Comparison of ENCODE assay signal across 8 cellular contexts in the genomic region with DNA sequence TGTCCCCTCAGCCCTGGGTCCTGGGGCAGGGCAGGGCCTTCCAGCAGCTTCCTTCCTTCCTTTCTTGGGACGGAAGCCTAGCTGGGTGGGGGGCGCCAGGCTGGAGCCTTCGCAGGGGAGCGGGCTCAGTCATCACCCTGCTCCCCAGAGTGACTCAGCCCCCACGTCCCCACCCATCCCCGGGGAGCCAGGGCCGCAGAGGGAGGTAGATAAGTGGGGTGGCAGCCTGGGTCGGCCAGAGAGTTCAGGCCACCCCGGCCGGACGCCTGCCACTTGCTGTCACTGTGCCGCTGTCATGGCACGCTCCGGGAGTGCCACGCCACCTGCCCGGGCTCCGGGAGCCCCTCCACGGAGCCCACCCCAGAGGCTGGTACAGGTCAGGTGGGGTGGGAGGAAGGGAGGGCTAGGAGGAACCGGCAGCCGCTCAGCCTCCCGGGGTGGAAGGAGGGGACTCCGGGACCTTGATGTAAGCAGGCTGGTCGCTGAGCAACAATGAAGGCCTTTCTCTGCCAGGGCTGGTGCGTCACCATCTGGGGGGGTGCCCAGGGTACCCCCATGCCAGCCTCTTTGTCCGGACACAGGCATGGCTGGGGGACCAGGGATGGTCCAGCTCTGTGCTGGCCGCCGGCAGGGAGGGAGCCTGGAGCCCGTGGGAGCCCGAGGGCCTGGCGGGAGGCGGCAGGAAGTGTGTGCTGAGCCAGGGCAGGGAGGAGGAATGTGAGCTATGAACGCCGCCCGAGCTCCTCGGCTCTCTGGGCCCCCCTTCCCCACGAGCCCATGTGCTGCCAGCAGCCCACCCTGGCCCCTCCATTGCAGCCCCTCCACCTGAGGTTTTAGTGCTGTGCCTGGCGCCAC. TPM values are rescaled to one million over a fixed set of nuclear protein-coding genes. Genes with fewer than 3 reads are reported as not detected.
DNase-seq lines count a peak whose midpoint lies in the region; ATAC-seq and TF ChIP-seq lines count a peak whose summit lies in the region.

No MANE protein-coding gene starts in this region.

- H3K36me3 ChIP-seq in SK-N-MC (ENCODE audit: insufficient read depth, low read length), result peaks cover 3% of the 10 kb centered on the region; the same call in 1 of the 2 replicates

- H3K9me3 ChIP-seq in SK-N-MC (ENCODE audit: low read depth, low read length), result no peaks in the 10 kb centered on the region

- peak overlapping the region; percentile 59 for H3K9ac ChIP-seq in SK-N-MC (ENCODE audit: insufficient read length)

- H3K4me3 ChIP-seq in SK-N-MC (no peak overlapping the region), foreskin fibroblast (ENCODE audit: low read depth in 1 of 2, low read length in 2 of 2) (peak overlapping the region; percentile 31 to 53)

- DNase-seq in Ammon's horn (ENCODE audit: low spot score), result peak; percentile 93
- DNase-seq in SK-N-MC (ENCODE audit: low read depth, low spot score), result no peak
- DNase-seq in foreskin fibroblast, result peak; percentile 58 to 86
- no peak for DNase-seq in omental fat pad (ENCODE audit: low spot score)
- no peak for DNase-seq in cerebellar nuclear complex (lab: John Stamatoyannopoulos, UW)
- DNase-seq in activated gamma-delta T cell (lab: John Stamatoyannopoulos, UW), result no peak
- no peak for DNase-seq in NCI-H1092 (lab: John Stamatoyannopoulos, UW)
- DNase-seq in iPS-NIHi7 (ENCODE audit: extremely low spot score), result no peak

- TF ChIP-seq CTCF in foreskin fibroblast (IDR thresholded peaks at IDR 0.05; ENCODE audit: low read depth, low read length), result no peak
- TF ChIP-seq CTCF in omental fat pad (IDR thresholded peaks at IDR 0.05), result no peak

- peak overlapping the region; percentile 80 for H3K27ac ChIP-seq in SK-N-MC

- peak; percentile 49 for ATAC-seq in omental fat pad (ENCODE audit: low FRiP score)

RNA-seq across cellular contexts. Expression of gene NHERF2, which starts 6.6 kb away (rescaled TPM):
- total RNA-seq in omental fat pad, result 100 to 1,000 TPM in 2 of 4 donors, 10 to 100 TPM in 2; 52.8 to 166 (median 84.9) TPM

RNA-seq across cellular contexts. Expression of gene NPW, which starts 13.7 kb away (rescaled TPM):
- under 1 TPM in 1 of 4 donors, not detected in 3; 0.48 TPM for total RNA-seq in omental fat pad

RNA-seq across cellular contexts. Expression of gene NTHL1, which starts 14.3 kb away (rescaled TPM):
- total RNA-seq in omental fat pad, result 10 to 100 TPM in 3 of 4 donors, 1 to 10 TPM in 1; 7.1 to 18.1 (median 10.9) TPM

RNA-seq across cellular contexts. Expression of gene TSC2, which starts 14.5 kb away (rescaled TPM):
- 10 to 100 TPM; 30.0 to 59.4 (median 35.9) TPM for total RNA-seq in omental fat pad

RNA-seq across cellular contexts. Expression of gene ZNF598, which starts 23.7 kb away (rescaled TPM):
- total RNA-seq in omental fat pad, result 10 to 100 TPM; 19.1 to 49.0 (median 24.3) TPM

Comparison
In these comparisons a context has a peak if more than half of its experiments do, and no peak if none do; other contexts are left out.
1. DNase-seq: peak in Ammon's horn (single experiment) and foreskin fibroblast (2 of 2); none in SK-N-MC (single experiment), omental fat pad (single experiment), cerebellar nuclear complex (0 of 2), activated gamma-delta T cell (single experiment), NCI-H1092 (single experiment) and iPS-NIHi7 (single experiment).